ENCODE assay signal across 8 cellular contexts in genomic region chrX:72238721-72239475, GRCh38. TPM values are rescaled to one million over a fixed set of nuclear protein-coding genes. Genes with fewer than 3 reads are reported as not detected.
A peak's percentile ranks its signal among the peaks of the same experiment; 100 is the strongest.
DNase-seq lines count a peak whose midpoint lies in the region; ATAC-seq and TF ChIP-seq lines count a peak whose summit lies in the region.

Gene ERCC6L, minus strand, starts transcription at chrX:72239027. Its CDS starts 116 bp downstream, at chrX:72238911.

- H3K4me3 ChIP-seq in HUES6 (ENCODE audit: low read depth, low read length), result peak within 1 kb of the TSS; percentile 73
- peak within 1 kb of the TSS; percentile 73 for H3K4me3 ChIP-seq in PC-9
- peak within 1 kb of the TSS; percentile 42 to 44 for H3K4me3 ChIP-seq in esophagus (ENCODE audit: low read depth in 1 of 2, low read length in 2 of 2)
- H3K4me3 ChIP-seq in mucosa of stomach (ENCODE audit: low read length), result peak within 1 kb of the TSS; percentile 25

- H4K20me1 ChIP-seq in PC-9 (ENCODE audit: insufficient read depth), result no peaks in the 10 kb centered on the region

- no peaks in the 10 kb centered on the region for H3K9me2 ChIP-seq in PC-9 (ENCODE audit: insufficient read depth)

- H3F3A ChIP-seq in PC-9 (ENCODE audit: insufficient read depth, low read depth), result no peaks in the 10 kb centered on the region

- H3K36me3 ChIP-seq in HUES6 (ENCODE audit: control insufficient read depth, insufficient read depth, low read length) (peaks cover 22% of the 10 kb centered on the region), PC-9 (ENCODE audit: low read depth) (no peaks in the 10 kb centered on the region), esophagus (ENCODE audit: control insufficient read depth in 2 of 2, insufficient read depth in 2 of 2, low read length in 1 of 2) (no peaks in the 10 kb centered on the region), mucosa of stomach (ENCODE audit: control insufficient read depth, insufficient read depth, low read length) (no peaks in the 10 kb centered on the region)

- BruUV-seq in PC-9 (replicated peaks; lab: Mats Ljungman, UMichigan), result no TSS peak

- peak within 1 kb of the TSS; percentile 80 for H3K9ac ChIP-seq in HUES6 (ENCODE audit: low read length)
- H3K9ac ChIP-seq in mucosa of stomach (ENCODE audit: low read length), result peak within 1 kb of the TSS; percentile 47

- peaks cover 5% of the 10 kb centered on the region; the same call in 1 of the 2 replicates for H3K79me2 ChIP-seq in PC-9 (ENCODE audit: low read depth)

- DNase-seq in DMS 273 (lab: John Stamatoyannopoulos, UW; ENCODE audit: unreplicated experiment) (peak; percentile 97), PC-9 (peak; percentile 74 to 88)
- DNase-seq in activated T-cell treated with anti-CD3 and anti-CD28 coated beads, Interleukin-2, amount 50 U/mL, for 1 hour, result peak; percentile 84
- DNase-seq in stimulated activated CD8-positive, alpha-beta memory T cell treated with anti-CD3 and anti-CD28 coated beads, Interleukin-7, amount 100 ng/mL, for 1 hour (ENCODE audit: low read depth in 2 of 2), result peak; percentile 57 to 66

- H3K4me2 ChIP-seq in PC-9, result peak within 1 kb of the TSS; percentile 92

- no peak for TF ChIP-seq CTCF in PC-9 (conservative IDR thresholded peaks at IDR 0.05)

- 2 to 27% methylated on average over 57 to 59 of the region's 59 CpGs for WGBS in esophagus, 2 donors

- intact Hi-C loops in PC-9 (cut with micrococcal nuclease; ENCODE audit: unreplicated experiment), result no loop called here

- peak within 1 kb of the TSS; percentile 82 for H2AFZ ChIP-seq in PC-9

- H3K27me3 ChIP-seq in HUES6 (ENCODE audit: control insufficient read depth, insufficient read depth, low read length) (no peaks in the 10 kb centered on the region), PC-9 (ENCODE audit: insufficient read depth, low read depth) (no peaks in the 10 kb centered on the region), esophagus (ENCODE audit: control insufficient read depth in 1 of 2, insufficient read depth in 2 of 2, low read length in 2 of 2) (no peaks in the 10 kb centered on the region), mucosa of stomach (ENCODE audit: control insufficient read depth, insufficient read depth, low read length) (no peaks in the 10 kb centered on the region)

- CTCF ChIA-PET in PC-9 (lab: Charles Lee), result interaction anchor here (0.6 kb wide), 1 partner anchor 302 kb away, joined by 8 read pairs; no protein-coding TSS in a partner anchor

- H3K4me1 ChIP-seq in HUES6 (ENCODE audit: control insufficient read depth, insufficient read depth, low read length) (no peaks in the 10 kb centered on the region), PC-9 (replicated peaks; ENCODE audit: insufficient read depth) (0 out of 2 replicates have a peak, but pooled peaks cover 7% of the 10 kb centered on the region), esophagus (ENCODE audit: control insufficient read depth in 2 of 2, insufficient read depth in 2 of 2, low read length in 1 of 2) (no peaks in the 10 kb centered on the region), mucosa of stomach (ENCODE audit: control insufficient read depth, insufficient read depth, low read length) (no peaks in the 10 kb centered on the region)

- ATAC-seq in GM21447 (IDR thresholded peaks at IDR 0.05; ENCODE audit: unreplicated experiment), result peak; percentile 97

- H3K9me3 ChIP-seq in HUES6 (ENCODE audit: control insufficient read depth, insufficient read depth, low read depth, low read length) (no peaks in the 10 kb centered on the region; the same call in 1 of the 2 replicates), PC-9 (ENCODE audit: insufficient read depth, low read depth) (no peaks in the 10 kb centered on the region), esophagus (ENCODE audit: control insufficient read depth in 2 of 2, insufficient read depth in 1 of 2, low read depth in 1 of 2, low read length in 1 of 2) (no peaks in the 10 kb centered on the region), mucosa of stomach (ENCODE audit: control insufficient read depth, low read length) (no peaks in the 10 kb centered on the region)

- POLR2A ChIA-PET in PC-9 (lab: Charles Lee; ENCODE audit: unreplicated experiment), result interaction anchor here (0.6 to 1.3 kb wide), 4 partner anchors 12 to 320 kb away, joined by 4 to 30 read pairs (median 12); partner anchors contain the start of gene RPS4X

- H3K27ac ChIP-seq in HUES6 (ENCODE audit: low read depth, low read length) (no peak within 1 kb of the TSS), PC-9 (no peak within 1 kb of the TSS), esophagus (ENCODE audit: low read depth in 2 of 2, low read length in 1 of 2) (peak within 1 kb of the TSS; percentile 39 to 44)

RNA-seq across cellular contexts. Expression of gene ERCC6L, which starts in this region (rescaled TPM):
- 6.5 and 10.0 TPM in 2 replicates for total RNA-seq in PC-9 (2021)
- polyA plus RNA-seq in esophagus, result 1 to 10 TPM; 1.1 to 1.7 TPM

Comparison
In these comparisons a context has a peak if more than half of its experiments do, and no peak if none do; other contexts are left out.
1. H3K27ac ChIP-seq: peak in esophagus (2 of 2); none in HUES6 (single experiment) and PC-9 (single experiment).
2. Peak in every context shown above with its lines, with median percentiles within 50 percentile points of each other: DNase-seq and H3K4me3 ChIP-seq.